In genomic region chr10:90592903-90593302, GRCh38 we compare ENCODE assay signal across 8 cellular contexts.
DNase-seq lines count a peak whose midpoint lies in the region; ATAC-seq and TF ChIP-seq lines count a peak whose summit lies in the region.

No MANE protein-coding gene starts in this region.

- H3K4me3 ChIP-seq in smooth muscle cell (no peak overlapping the region), stomach (no peak overlapping the region)

- H3K4me1 Mint-ChIP-seq in glutamatergic neuron (ENCODE audit: low read depth, unreplicated experiment) = peaks cover 18% of the 10 kb centered on the region

- peak; percentile 40 for TF ChIP-seq CTCF in GM13977 (IDR thresholded peaks at IDR 0.05; ENCODE audit: extremely low read depth, insufficient read depth, missing control alignments)
- TF ChIP-seq CTCF in glutamatergic neuron (IDR thresholded peaks at IDR 0.05; ENCODE audit: partially characterized antibody, unreplicated experiment) = peak; percentile 28
- TF ChIP-seq CTCF in smooth muscle cell (IDR thresholded peaks at IDR 0.05; ENCODE audit: borderline replicate concordance, insufficient read depth, poor library complexity, severe bottlenecking) = peak; percentile 71
- peak in 1 of 7 experiments; percentile 14 for TF ChIP-seq CTCF in stomach (IDR thresholded peaks at IDR 0.05)

- ATAC-seq in SK-N-SH treated with all-trans-retinoic acid at 6 μM for 48 hours = peak; percentile 82

- H3K9me3 ChIP-seq in smooth muscle cell (replicated peaks; ENCODE audit: low read depth) (no peaks in the 10 kb centered on the region), stomach (no peaks in the 10 kb centered on the region)

- H3K27me3 ChIP-seq in smooth muscle cell (ENCODE audit: low read depth) (no peaks in the 10 kb centered on the region), stomach (no peaks in the 10 kb centered on the region)

- TF ChIP-seq RAD21 in Ishikawa (IDR thresholded peaks at IDR 0.05; ENCODE audit: low read depth) = peak; percentile 65

- no peaks in the 10 kb centered on the region for H4K20me1 ChIP-seq in smooth muscle cell (ENCODE audit: low read depth)

- WGBS in smooth muscle cell (ENCODE audit: low lambda C conversion rate) = 4% methylated on average over 2 of the region's 2 CpGs
- 11 to 23% (median 20%) methylated on average over 2 of the region's 2 CpGs for WGBS in stomach, 5 donors

- H3K79me2 ChIP-seq in smooth muscle cell (ENCODE audit: low read depth) = no peaks in the 10 kb centered on the region

- no peaks in the 10 kb centered on the region for H3K4me1 ChIP-seq in smooth muscle cell (ENCODE audit: low read depth)
- peaks cover 0 to 16% (median 2%) of the 10 kb centered on the region in 4 donors for H3K4me1 ChIP-seq in stomach

- peaks cover 8% of the 10 kb centered on the region for H3F3A ChIP-seq in smooth muscle cell (ENCODE audit: low read depth)

- TF ChIP-seq EP300 in Ishikawa (IDR thresholded peaks at IDR 0.05; ENCODE audit: borderline replicate concordance) (no peak), stomach (IDR thresholded peaks at IDR 0.05) (no peak)

- H3K27me3 Mint-ChIP-seq in glutamatergic neuron (ENCODE audit: unreplicated experiment) = peaks cover 4% of the 10 kb centered on the region

- H2AFZ ChIP-seq in smooth muscle cell (ENCODE audit: low read depth) = no peak overlapping the region

- in situ Hi-C loops in GM13977 (cut with MboI; ENCODE audit: low pct_unique_long_range_greater_than_20kb, low sequenced_read_pairs, unreplicated experiment) = loop anchor here (25.0 kb wide), 1 partner anchor 806 kb away; no protein-coding TSS in a partner anchor

- H3K36me3 ChIP-seq in smooth muscle cell (ENCODE audit: low read depth) (no peaks in the 10 kb centered on the region), stomach (no peaks in the 10 kb centered on the region)

- no peak for TF ChIP-seq POLR2A in stomach (IDR thresholded peaks at IDR 0.05)

- no peaks in the 10 kb centered on the region for H3K36me3 Mint-ChIP-seq in glutamatergic neuron (ENCODE audit: unreplicated experiment)

- peak overlapping the region; percentile 41 for H3K4me2 ChIP-seq in smooth muscle cell

- peaks cover 5% of the 10 kb centered on the region for H3K9me3 Mint-ChIP-seq in glutamatergic neuron (ENCODE audit: unreplicated experiment)

- intact Hi-C loops in stomach (cut with DNase I; ENCODE audit: low total_unique reads) = no loop called here

- no peak overlapping the region for H3K9ac ChIP-seq in smooth muscle cell (ENCODE audit: low read depth)

- DNase-seq in AG20443 (ENCODE audit: low spot score) (peak; percentile 12), GM13977 (ENCODE audit: low spot score) (peak; percentile 6), glutamatergic neuron (peak; percentile 66), smooth muscle cell (lab: John Stamatoyannopoulos, UW; ENCODE audit: unreplicated experiment) (peak; percentile 8), GM03348 (ENCODE audit: low spot score) (no peak), stomach (no peak)

- H3K27ac Mint-ChIP-seq in glutamatergic neuron (ENCODE audit: unreplicated experiment) = no peak overlapping the region

- H3K27ac ChIP-seq in smooth muscle cell (ENCODE audit: low read depth) (peak overlapping the region; percentile 17), stomach (no peak overlapping the region)

- no peak overlapping the region for H3K4me3 Mint-ChIP-seq in glutamatergic neuron (ENCODE audit: unreplicated experiment)

TF ChIP-seq in Ishikawa, 13 proteins besides CTCF, POLR2A, EP300 and RAD21:
- TF ChIP-seq USF1 (IDR thresholded peaks at IDR 0.05) (no peak), YY1 (IDR thresholded peaks at IDR 0.05; ENCODE audit: low read depth) (no peak), NFIC (IDR thresholded peaks at IDR 0.05) (no peak), CREB1 (IDR thresholded peaks at IDR 0.05; ENCODE audit: low read depth) (no peak)

TF ChIP-seq in SK-N-SH treated with all-trans-retinoic acid at 6 μM for 48 hours, 23 proteins besides CTCF, POLR2A, EP300 and RAD21:
- TF ChIP-seq ZFP30 (CRISPR knock-in tag; IDR thresholded peaks at IDR 0.05) = 0 out of 2 replicates have a peak, but pooled peaks have one; percentile 27
- no peak for TF ChIP-seq ARNTL (CRISPR knock-in tag; IDR thresholded peaks at IDR 0.05; ENCODE audit: borderline replicate concordance, low read depth)
TF ChIP-seq in SK-N-SH treated with all-trans-retinoic acid at 6 μM for 48 hours: peak in this region for 1.

Comparison
In these comparisons a context has a peak if more than half of its experiments do, and no peak if none do; other contexts are left out.
1. DNase-seq: peak in AG20443 (single experiment), GM13977 (single experiment), glutamatergic neuron (single experiment) and smooth muscle cell (single experiment); none in GM03348 (single experiment) and stomach (single experiment).